In genomic region chr10:60976687-60977086, GRCh38 we compare ENCODE assay signal across 28 cellular contexts. TPM values are rescaled to one million over a fixed set of nuclear protein-coding genes. Genes with fewer than 3 reads are reported as not detected.
"Had no signal": no experiment of that assay in that cellular context is flagged by ENCODE, and none has a peak within 500 bp of the region (broad histone marks: within the 10 kb centered on the region; RNA-seq: fewer than 3 reads in every experiment).

No MANE protein-coding gene starts in this region.

- H3K27ac Mint-ChIP-seq: activated B cell treated with CpG ODN at 0.5 μM for 24 hours; activated CD4-positive, alpha-beta memory T cell treated with anti-CD3 and anti-CD28 coated beads for 36 hours; activated CD4-positive, alpha-beta T cell treated with anti-CD3 and anti-CD28 coated beads, Interleukin-2, amount 10 ng/mL, durations not matched to agents 24 days and 14 days; activated naive CD4-positive, alpha-beta T cell treated with anti-CD3 and anti-CD28 coated beads for 36 hours; activated naive CD8-positive, alpha-beta T cell had no signal

- H3K4me3 ChIP-seq: MG63, SJCRH30 had no signal

- H3K27me3 Mint-ChIP-seq: activated naive CD8-positive, alpha-beta T cell had no signal

- H3K4me2 ChIP-seq: SK-N-SH had no signal

- H3K4me3 Mint-ChIP-seq: activated B cell treated with CpG ODN at 0.5 μM for 24 hours; activated CD4-positive, alpha-beta memory T cell treated with anti-CD3 and anti-CD28 coated beads for 36 hours; activated CD4-positive, alpha-beta T cell treated with anti-CD3 and anti-CD28 coated beads, Interleukin-2, amount 10 ng/mL, durations not matched to agents 24 days and 14 days; activated naive CD4-positive, alpha-beta T cell treated with anti-CD3 and anti-CD28 coated beads for 36 hours; activated naive CD8-positive, alpha-beta T cell; activated T-cell treated with anti-CD3 and anti-CD28 coated beads, Interleukin-2, amount 50 U/mL, for 4 hours had no signal

- H3K4me1 Mint-ChIP-seq: activated B cell treated with CpG ODN at 0.5 μM for 24 hours had no signal

- H3K27me3 ChIP-seq: MG63, SJCRH30 had no signal

- H3K9me3 Mint-ChIP-seq: activated B cell treated with CpG ODN at 0.5 μM for 24 hours; activated CD4-positive, alpha-beta memory T cell treated with anti-CD3 and anti-CD28 coated beads for 36 hours; activated CD4-positive, alpha-beta T cell treated with anti-CD3 and anti-CD28 coated beads, Interleukin-2, amount 10 ng/mL, durations not matched to agents 24 days and 14 days; activated naive CD4-positive, alpha-beta T cell treated with anti-CD3 and anti-CD28 coated beads for 36 hours; activated T-cell treated with anti-CD3 and anti-CD28 coated beads, Interleukin-2, amount 50 U/mL, for 4 hours had no signal

- H3K9me3 ChIP-seq: MG63, SJCRH30, SK-N-SH had no signal

- H3K36me3 ChIP-seq: MG63, SJCRH30 had no signal

- DNase-seq: activated B cell treated with CpG ODN at 0.5 μM for 24 hours; activated CD4-positive, alpha-beta memory T cell treated with anti-CD3 and anti-CD28 coated beads for 36 hours; activated CD4-positive, alpha-beta T cell treated with anti-CD3 and anti-CD28 coated beads for 1 hour; activated CD4-positive, alpha-beta T cell treated with anti-CD3 and anti-CD28 coated beads, Interleukin-2, amount 10 ng/mL, durations not matched to agents 24 days and 14 days; activated CD8-positive, alpha-beta memory T cell treated with anti-CD3 and anti-CD28 coated beads for 24 hours; activated gamma-delta T cell; activated naive CD4-positive, alpha-beta T cell treated with anti-CD3 and anti-CD28 coated beads for 36 hours; activated T-cell treated with anti-CD3 and anti-CD28 coated beads, Interleukin-2, amount 50 U/mL, for 4 hours; amygdala; cerebellar nuclear complex; MG63; MV-4-11; NCI-H1105; NCI-H1436; NCI-H1694 treated with DMSO at 0.1 percent for 48 hours; NCI-H2029 treated with DMSO at 0.1 percent for 48 hours; NCI-H345; NCI-H510A; NCI-H526 treated with DMSO at 0.1 percent for 48 hours; NCI-H82; Right ventricle myocardium superior; SJCRH30; SK-N-SH; T-helper 1 cell had no signal

- H3K36me3 Mint-ChIP-seq: activated CD4-positive, alpha-beta memory T cell treated with anti-CD3 and anti-CD28 coated beads for 36 hours; activated naive CD8-positive, alpha-beta T cell had no signal

- H3K27ac ChIP-seq: RWPE1, SJCRH30 had no signal

- H3K9ac ChIP-seq: SK-N-SH had no signal

RNA-seq across cellular contexts. Expression of gene RHOBTB1, which starts 32.7 kb away (rescaled TPM):
- total RNA-seq: activated CD4-positive, alpha-beta memory T cell treated with anti-CD3 and anti-CD28 coated beads for 36 hours; activated CD4-positive, alpha-beta T cell treated with anti-CD3 and anti-CD28 coated beads, Interleukin-2, amount 10 ng/mL, durations not matched to agents 24 days and 14 days; activated naive CD4-positive, alpha-beta T cell treated with anti-CD3 and anti-CD28 coated beads for 36 hours; OCI-LY7; T-helper 2 cell treated with Interferon-gamma antibody and Interleukin-4, amounts not matched to agents 100 ng/mL and 5 ng/mL, for 36 hours had no signal
